Comparison of ENCODE assay signal across 8 cellular contexts in the genomic region with DNA sequence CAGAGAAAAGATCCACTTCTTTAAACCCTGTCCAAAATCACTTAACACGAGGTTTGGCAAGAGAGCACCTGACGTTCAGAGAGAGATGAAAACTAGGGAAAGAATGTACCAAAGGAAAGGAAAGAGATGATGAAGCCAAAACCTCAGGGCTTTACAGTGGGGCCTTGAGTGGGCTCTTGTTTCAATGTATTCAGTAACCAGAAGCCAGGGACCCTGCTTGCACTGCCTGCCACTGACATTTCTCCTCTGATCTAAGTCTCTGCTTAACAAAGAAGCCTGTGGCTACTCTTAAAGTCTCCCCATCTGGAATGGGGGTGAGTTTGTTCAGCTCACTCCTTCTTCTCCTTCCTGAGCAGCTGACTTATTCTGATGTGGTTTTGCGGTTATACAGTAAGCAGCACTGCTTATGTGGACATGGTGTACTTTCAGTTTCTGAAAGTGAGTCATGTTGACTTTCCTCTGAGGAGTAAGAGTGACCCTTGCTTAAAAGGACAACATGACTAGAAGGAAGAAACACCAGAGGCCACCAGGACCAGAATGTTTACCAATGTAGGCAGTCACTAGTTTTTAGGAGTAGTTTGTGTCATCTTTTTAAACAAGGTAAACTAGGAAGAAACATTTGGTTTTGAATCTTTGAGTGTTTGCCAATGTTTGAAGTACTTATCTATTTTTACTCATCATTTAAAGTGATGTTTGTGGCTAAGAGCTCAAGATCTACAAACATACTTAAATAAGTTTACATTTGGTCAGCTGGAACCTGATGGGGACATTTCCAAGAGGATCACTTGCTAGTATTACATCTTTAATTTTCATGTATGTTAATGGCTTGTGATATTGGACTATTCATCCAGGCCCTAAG.
DNase-seq lines count a peak whose midpoint lies in the region; ATAC-seq and TF ChIP-seq lines count a peak whose summit lies in the region.

No MANE protein-coding gene starts in this region.

- peak overlapping the region; percentile 29 for H3K27ac ChIP-seq in left ventricle myocardium inferior (replicated peaks)

- H3K36me3 Mint-ChIP-seq in activated T-helper 2 cell treated with anti-CD3 and anti-CD28 coated beads, Interferon-gamma antibody, Interleukin-2, Interleukin-4, amounts not matched to agents 10 μg/mL and 5 μg/mL and 100 μg/mL, durations not matched to agents 14 hours and 24 hours and 36 hours (ENCODE audit: low read depth), result no peaks in the 10 kb centered on the region
- H3K36me3 Mint-ChIP-seq in stimulated activated naive CD8-positive, alpha-beta T cell treated with anti-CD3 and anti-CD28 coated beads, Interleukin-15, Interleukin-2, amounts not matched to agents 100 ng/mL and 50 ng/mL, for 24 hours (ENCODE audit: low read depth), result no peaks in the 10 kb centered on the region

- H3K4me1 ChIP-seq in left ventricle myocardium inferior, result peaks cover 13% of the 10 kb centered on the region

- H3K9me3 Mint-ChIP-seq in activated T-helper 2 cell treated with anti-CD3 and anti-CD28 coated beads, Interferon-gamma antibody, Interleukin-2, Interleukin-4, amounts not matched to agents 10 μg/mL and 5 μg/mL and 100 μg/mL, durations not matched to agents 14 hours and 24 hours and 36 hours, result no peaks in the 10 kb centered on the region
- H3K9me3 Mint-ChIP-seq in stimulated activated naive CD8-positive, alpha-beta T cell treated with anti-CD3 and anti-CD28 coated beads, Interleukin-15, Interleukin-2, amounts not matched to agents 100 ng/mL and 50 ng/mL, for 24 hours, result no peaks in the 10 kb centered on the region

- intact Hi-C loops in activated T-helper 2 cell treated with anti-CD3 and anti-CD28 coated beads, Interferon-gamma antibody, Interleukin-2, Interleukin-4, amounts not matched to agents 10 μg/mL and 5 μg/mL and 100 μg/mL, durations not matched to agents 14 hours and 24 hours and 36 hours (cut with micrococcal nuclease), result loop anchor here (2.0 to 10.0 kb wide), 8 partner anchors 16 to 1408 kb away; a partner anchor contains a TSS
- intact Hi-C loops in left ventricle myocardium inferior (cut with micrococcal nuclease), result loop anchor here (10.0 kb wide), 1 partner anchor 1078 kb away; a partner anchor contains a TSS

- no peaks in the 10 kb centered on the region for H3K9me3 ChIP-seq in MG63
- no peaks in the 10 kb centered on the region for H3K9me3 ChIP-seq in left ventricle myocardium inferior (replicated peaks)

- H3K4me1 Mint-ChIP-seq in activated T-helper 2 cell treated with anti-CD3 and anti-CD28 coated beads, Interferon-gamma antibody, Interleukin-2, Interleukin-4, amounts not matched to agents 10 μg/mL and 5 μg/mL and 100 μg/mL, durations not matched to agents 14 hours and 24 hours and 36 hours (ENCODE audit: low read depth), result peaks cover 26% of the 10 kb centered on the region
- peaks cover 31% of the 10 kb centered on the region for H3K4me1 Mint-ChIP-seq in stimulated activated naive CD8-positive, alpha-beta T cell treated with anti-CD3 and anti-CD28 coated beads, Interleukin-15, Interleukin-2, amounts not matched to agents 100 ng/mL and 50 ng/mL, for 24 hours (ENCODE audit: low read depth)

- H3K4me3 ChIP-seq in MG63 (no peak overlapping the region), left ventricle myocardium inferior (no peak overlapping the region)

- DNase-seq in activated gamma-delta T cell treated with Interleukin-2 at 50 U/mL for 16 hours, result peak; percentile 16
- DNase-seq in activated gamma-delta T cell (lab: John Stamatoyannopoulos, UW), result no peak
- peak; percentile 60 for DNase-seq in MG63
- peak; percentile 32 for DNase-seq in activated T-helper 2 cell treated with anti-CD3 and anti-CD28 coated beads, Interferon-gamma antibody, Interleukin-2, Interleukin-4, amounts not matched to agents 10 μg/mL and 5 μg/mL and 100 μg/mL, durations not matched to agents 14 hours and 24 hours and 36 hours (ENCODE audit: low spot score)
- no peak for DNase-seq in left ventricle myocardium inferior
- DNase-seq in NCI-H1092 treated with DMSO at 0.1 percent for 48 hours (lab: John Stamatoyannopoulos, UW), result no peak

- peaks cover 44% of the 10 kb centered on the region for H3K27me3 Mint-ChIP-seq in activated T-helper 2 cell treated with anti-CD3 and anti-CD28 coated beads, Interferon-gamma antibody, Interleukin-2, Interleukin-4, amounts not matched to agents 10 μg/mL and 5 μg/mL and 100 μg/mL, durations not matched to agents 14 hours and 24 hours and 36 hours (ENCODE audit: low read depth)
- peaks cover 24% of the 10 kb centered on the region for H3K27me3 Mint-ChIP-seq in stimulated activated naive CD8-positive, alpha-beta T cell treated with anti-CD3 and anti-CD28 coated beads, Interleukin-15, Interleukin-2, amounts not matched to agents 100 ng/mL and 50 ng/mL, for 24 hours

- H3K27me3 ChIP-seq in MG63, result no peaks in the 10 kb centered on the region
- H3K27me3 ChIP-seq in left ventricle myocardium inferior (ENCODE audit: low read depth), result peaks cover 12% of the 10 kb centered on the region

- no peak overlapping the region for H3K27ac Mint-ChIP-seq in activated T-helper 2 cell treated with anti-CD3 and anti-CD28 coated beads, Interferon-gamma antibody, Interleukin-2, Interleukin-4, amounts not matched to agents 10 μg/mL and 5 μg/mL and 100 μg/mL, durations not matched to agents 14 hours and 24 hours and 36 hours
- H3K27ac Mint-ChIP-seq in stimulated activated naive CD8-positive, alpha-beta T cell treated with anti-CD3 and anti-CD28 coated beads, Interleukin-15, Interleukin-2, amounts not matched to agents 100 ng/mL and 50 ng/mL, for 24 hours, result peak overlapping the region; percentile 77

- ATAC-seq in HG02610 (IDR thresholded peaks at IDR 0.05; ENCODE audit: unreplicated experiment), result peak; percentile 80

- H3K36me3 ChIP-seq in MG63 (no peaks in the 10 kb centered on the region), left ventricle myocardium inferior (no peaks in the 10 kb centered on the region)

- no peak overlapping the region for H3K4me3 Mint-ChIP-seq in activated T-helper 2 cell treated with anti-CD3 and anti-CD28 coated beads, Interferon-gamma antibody, Interleukin-2, Interleukin-4, amounts not matched to agents 10 μg/mL and 5 μg/mL and 100 μg/mL, durations not matched to agents 14 hours and 24 hours and 36 hours (ENCODE audit: low read depth)
- peak overlapping the region; percentile 9 for H3K4me3 Mint-ChIP-seq in stimulated activated naive CD8-positive, alpha-beta T cell treated with anti-CD3 and anti-CD28 coated beads, Interleukin-15, Interleukin-2, amounts not matched to agents 100 ng/mL and 50 ng/mL, for 24 hours

- no peak for TF ChIP-seq CTCF in left ventricle myocardium inferior (IDR thresholded peaks at IDR 0.05; ENCODE audit: borderline replicate concordance)

Comparison
In these comparisons a context has a peak if more than half of its experiments do, and no peak if none do; other contexts are left out.
1. DNase-seq: peak in activated gamma-delta T cell treated with Interleukin-2 at 50 U/mL for 16 hours (single experiment), MG63 (single experiment) and activated T-helper 2 cell treated with anti-CD3 and anti-CD28 coated beads, Interferon-gamma antibody, Interleukin-2, Interleukin-4, amounts not matched to agents 10 μg/mL and 5 μg/mL and 100 μg/mL, durations not matched to agents 14 hours and 24 hours and 36 hours (single experiment); none in activated gamma-delta T cell (single experiment), left ventricle myocardium inferior (single experiment) and NCI-H1092 treated with DMSO at 0.1 percent for 48 hours (single experiment).